8 cellular contexts compared by ENCODE assay signal in genomic region chr1:70205076-70205436, GRCh38. TPM values are rescaled to one million over a fixed set of nuclear protein-coding genes. Genes with fewer than 3 reads are reported as not detected.
DNase-seq lines count a peak whose midpoint lies in the region; ATAC-seq and TF ChIP-seq lines count a peak whose summit lies in the region.

No MANE protein-coding gene starts in this region.

- intact Hi-C loops in esophagus squamous epithelium (cut with DNase I) (no loop called here), prostate gland (cut with DNase I) (loop anchor here (2.0 to 5.0 kb wide), 2 partner anchors 72 to 147 kb away; partner anchors contain the start of gene ANKRD13C)

- no peak for TF ChIP-seq CTCF in GM12875 (IDR thresholded peaks at IDR 0.05; ENCODE audit: borderline replicate concordance, insufficient read depth, low read depth, low read length)
- no peak for TF ChIP-seq CTCF in Peyer's patch (IDR thresholded peaks at IDR 0.05)
- TF ChIP-seq CTCF in esophagus squamous epithelium (IDR thresholded peaks at IDR 0.05): no peak
- TF ChIP-seq CTCF in prostate gland (IDR thresholded peaks at IDR 0.05): no peak
- TF ChIP-seq CTCF in GM10248 (IDR thresholded peaks at IDR 0.05; ENCODE audit: control extremely low read depth, extremely low read depth, low read depth, missing control alignments): no peak

- H3K4me1 ChIP-seq in HAP-1 (peaks cover 26% of the 10 kb centered on the region), Peyer's patch (peaks cover 0 to 35% (median 7%) of the 10 kb centered on the region in 4 donors), esophagus squamous epithelium (peaks cover 16 to 68% (median 32%) of the 10 kb centered on the region in 3 donors), prostate gland (replicated peaks) (no peaks in the 10 kb centered on the region)

- DNase-seq in HAP-1 (ENCODE audit: low spot score in 2 of 2): no peak
- no peak for DNase-seq in Peyer's patch
- DNase-seq in esophagus squamous epithelium (lab: John Stamatoyannopoulos, UW): no peak
- DNase-seq in prostate gland (ENCODE audit: low spot score): peak; percentile 7
- no peak for DNase-seq in GM10248 (ENCODE audit: extremely low spot score)
- no peak for DNase-seq in dermis blood vessel endothelial cell

- CTCF ChIA-PET in GM10248 (lab: Yijun Ruan, JAX): interaction anchor here (1.1 to 1.5 kb wide), 2 partner anchors 15 to 29 kb away, joined by 3 to 4 read pairs; no protein-coding TSS in a partner anchor

- in situ Hi-C loops in HAP-1 (cut with MboI; ENCODE audit: low sequenced_read_pairs): no loop called here

- TF ChIP-seq POLR2A in Peyer's patch (IDR thresholded peaks at IDR 0.05) (no peak), esophagus squamous epithelium (IDR thresholded peaks at IDR 0.05) (no peak), prostate gland (IDR thresholded peaks at IDR 0.05) (no peak)

- H3K27ac ChIP-seq in Peyer's patch (peak overlapping the region; percentile 82 to 88 (median 82)), esophagus squamous epithelium (peak overlapping the region; percentile 86 to 94 (median 92)), prostate gland (peak overlapping the region; percentile 82 to 84)

- POLR2A ChIA-PET in GM10248 (lab: Yijun Ruan, JAX): interaction anchor here (1.0 kb wide), 1 partner anchor 14 kb away, joined by 4 read pairs; no protein-coding TSS in a partner anchor

- H3K27me3 ChIP-seq in HAP-1 (ENCODE audit: low read depth): no peaks in the 10 kb centered on the region
- H3K27me3 ChIP-seq in Peyer's patch: no peaks in the 10 kb centered on the region
- H3K27me3 ChIP-seq in esophagus squamous epithelium: no peaks in the 10 kb centered on the region
- H3K27me3 ChIP-seq in prostate gland (replicated peaks; ENCODE audit: insufficient read depth): no peaks in the 10 kb centered on the region

- H3K36me3 ChIP-seq in HAP-1 (replicated peaks) (peaks cover 4% of the 10 kb centered on the region; the same call in 1 of the 2 replicates), Peyer's patch (no peaks in the 10 kb centered on the region), esophagus squamous epithelium (peaks cover 0 to 14% (median 0%) of the 10 kb centered on the region in 3 donors), prostate gland (no peaks in the 10 kb centered on the region)

- H3K9me3 ChIP-seq in HAP-1 (no peaks in the 10 kb centered on the region), Peyer's patch (no peaks in the 10 kb centered on the region), esophagus squamous epithelium (no peaks in the 10 kb centered on the region), prostate gland (no peaks in the 10 kb centered on the region)

- H3K4me3 ChIP-seq in GM12875 (ENCODE audit: low read depth, low read length): peak overlapping the region; percentile 85
- peak overlapping the region; percentile 77 for H3K4me3 ChIP-seq in HAP-1
- H3K4me3 ChIP-seq in Peyer's patch: peak overlapping the region; percentile 64 to 71 (median 68)
- peak overlapping the region; percentile 57 to 80 (median 78) for H3K4me3 ChIP-seq in esophagus squamous epithelium
- H3K4me3 ChIP-seq in prostate gland: peak overlapping the region; percentile 59 to 91

- WGBS in esophagus squamous epithelium, 2 donors: 1 to 2% methylated on average over 10 of the region's 10 CpGs
- WGBS in prostate gland: 0% methylated on average over 10 of the region's 10 CpGs

- no peak for ATAC-seq in activated CD4-positive, CD25-positive, alpha-beta regulatory T cell treated with anti-CD3 and anti-CD28 coated beads, Interleukin-2, amount 50 U/mL, for 24 hours

RNA-seq across cellular contexts. Expression of gene LRRC40, which starts 0.3 kb away (rescaled TPM):
- total RNA-seq in Peyer's patch (10 to 100 TPM; 12.5 to 26.6 (median 18.5) TPM), esophagus squamous epithelium (10 to 100 TPM in 3 of 4 donors, 1 to 10 TPM in 1; 5.5 to 15.3 (median 11.8) TPM), prostate gland (10 to 100 TPM; 10.7 to 18.6 TPM), dermis blood vessel endothelial cell (28.2 and 36.6 TPM in 2 replicates)

RNA-seq across cellular contexts. Expression of gene SRSF11, which starts 16.1 kb away (rescaled TPM):
- total RNA-seq in Peyer's patch (1,000 to 10,000 TPM in 1 of 4 donors, 100 to 1,000 TPM in 3; 130 to 1,005 (median 204) TPM), esophagus squamous epithelium (100 to 1,000 TPM in 1 of 4 donors, 10 to 100 TPM in 3; 53.5 to 171 (median 83.2) TPM), prostate gland (100 to 1,000 TPM in 1 of 2 donors, 10 to 100 TPM in 1; 71.5 to 135 TPM), dermis blood vessel endothelial cell (116 and 121 TPM in 2 replicates)
